Comparison of ENCODE assay signal across 13 cellular contexts in the genomic region with DNA sequence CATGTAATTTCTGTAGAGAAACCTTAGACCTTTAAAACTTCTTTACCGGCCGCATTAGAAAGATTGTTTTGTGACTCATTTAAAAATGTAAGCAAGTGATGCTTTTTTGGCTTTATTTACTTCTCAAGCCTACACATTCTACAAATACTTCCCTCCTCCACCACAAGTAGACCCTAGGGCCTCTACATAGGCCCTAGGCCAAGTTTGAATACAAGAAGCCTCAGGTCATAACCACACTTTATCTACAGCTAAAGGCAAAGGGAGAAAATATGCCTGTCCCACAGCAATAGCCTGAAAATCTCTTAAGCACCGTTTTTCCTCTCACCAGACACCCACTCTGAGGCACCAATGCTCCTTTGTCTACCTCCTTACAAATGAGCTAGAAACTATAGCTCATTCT. TPM values are rescaled to one million over a fixed set of nuclear protein-coding genes. Genes with fewer than 3 reads are reported as not detected.
A peak's percentile ranks its signal among the peaks of the same experiment; 100 is the strongest.
DNase-seq lines count a peak whose midpoint lies in the region; ATAC-seq, FAIRE-seq and TF ChIP-seq lines count a peak whose summit lies in the region.
"Had no signal": no experiment of that assay in that cellular context is flagged by ENCODE, and none has a peak within 500 bp of the region (broad histone marks: within the 10 kb centered on the region; RNA-seq: fewer than 3 reads in every experiment).

No MANE protein-coding gene starts in this region.

- TF ChIP-seq POLR2A in gastroesophageal sphincter (IDR thresholded peaks at IDR 0.05) (no peak), gastrocnemius medialis (IDR thresholded peaks at IDR 0.05) (no peak), suprapubic skin (IDR thresholded peaks at IDR 0.05) (no peak)

- no peak for TF ChIP-seq RAD21 in SK-N-SH (IDR thresholded peaks at IDR 0.05; ENCODE audit: low read length)

- H3K27ac ChIP-seq in SK-N-SH (ENCODE audit: low read depth in 2 of 2, low read length in 1 of 2) (peak overlapping the region; percentile 48 to 66), gastroesophageal sphincter (peak overlapping the region; percentile 74 to 91 (median 80)), gastrocnemius medialis (peak overlapping the region in 3 of 4 donors; percentile 26 to 45 (median 36)), suprapubic skin (no peak overlapping the region)

- H3K79me2 ChIP-seq in SK-N-SH (ENCODE audit: insufficient read depth), result peaks cover 27% of the 10 kb centered on the region

- H2AFZ ChIP-seq in SK-N-SH (ENCODE audit: low read depth), result no peak overlapping the region

- peak; percentile 92 for DNase-seq in EL
- DNase-seq in SK-N-SH, result no peak
- no peak for DNase-seq in gastrocnemius medialis
- DNase-seq in SIG-M5 treated with dmso at 0.1 percent for 504 hours (lab: John Stamatoyannopoulos, UW; ENCODE audit: unreplicated experiment), result no peak
- no peak for DNase-seq in suprapubic skin (ENCODE audit: low spot score in 2 of 2)
- DNase-seq in GM19239 (ENCODE audit: insufficient read length, low spot score), result no peak
- DNase-seq: activated naive CD4-positive, alpha-beta T cell treated with anti-CD3 and anti-CD28 coated beads, Interleukin-2, amount 10 ng/mL, durations not matched to agents 7 days and 5 days; head of caudate nucleus; NCI-H2171; retina had no signal

- H3K4me1 ChIP-seq in SK-N-SH (ENCODE audit: control insufficient read depth in 1 of 2, insufficient read depth in 2 of 2, low read depth in 1 of 2, low read length in 1 of 2) (peaks cover 0 to 36% of the 10 kb centered on the region in 2 experiments; a peak in 2 of 4 replicates), gastroesophageal sphincter (peaks cover 9 to 45% (median 12%) of the 10 kb centered on the region in 3 donors), gastrocnemius medialis (peaks cover 14 to 15% of the 10 kb centered on the region in 2 donors), suprapubic skin (peaks cover 14% of the 10 kb centered on the region)

- intact Hi-C loops in gastrocnemius medialis (cut with DNase I; ENCODE audit: low total_unique reads), result no loop called here

- H3K27me3 ChIP-seq in SK-N-SH (ENCODE audit: insufficient read depth), result no peaks in the 10 kb centered on the region
- H3K27me3 ChIP-seq in gastroesophageal sphincter, result no peaks in the 10 kb centered on the region
- no peaks in the 10 kb centered on the region for H3K27me3 ChIP-seq in gastrocnemius medialis
- H3K27me3 ChIP-seq in suprapubic skin, result no peaks in the 10 kb centered on the region

- peaks cover 68% of the 10 kb centered on the region for H3F3A ChIP-seq in SK-N-SH (replicated peaks; ENCODE audit: insufficient read depth)

- CTCF ChIA-PET in SK-N-SH (lab: Yijun Ruan, JAX), result interaction anchor here (0.9 to 1.9 kb wide), 3 partner anchors 54 to 116 kb away, joined by 3 to 6 read pairs (median 4); no protein-coding TSS in a partner anchor

- H3K4me2 ChIP-seq in SK-N-SH, result peak overlapping the region; percentile 14

- in situ Hi-C loops in gastrocnemius medialis (cut with MboI; ENCODE audit: low sequenced_read_pairs in 4 of 4), result no loop called here

- WGBS in SK-N-SH (ENCODE audit: low lambda C conversion rate), result 71% methylated on average over 3 of the region's 3 CpGs
- WGBS in gastroesophageal sphincter (ENCODE audit: low coverage in 1 of 2), 2 donors, result 19 to 27% methylated on average over 3 of the region's 3 CpGs
- WGBS in suprapubic skin, result 52% methylated on average over 3 of the region's 3 CpGs

- no peak for FAIRE-seq in GM19239 (lab: Jason Lieb, UNC)

- peaks cover 6% of the 10 kb centered on the region for H4K20me1 ChIP-seq in SK-N-SH (ENCODE audit: insufficient read depth)

- TF ChIP-seq CTCF in SK-N-SH (IDR thresholded peaks at IDR 0.05), result no peak
- TF ChIP-seq CTCF in gastroesophageal sphincter (IDR thresholded peaks at IDR 0.05), result no peak
- TF ChIP-seq CTCF in gastrocnemius medialis (IDR thresholded peaks at IDR 0.05 in 4 of 5, conservative IDR thresholded peaks at IDR 0.05 in 1 of 5), result no peak
- no peak for TF ChIP-seq CTCF in suprapubic skin (IDR thresholded peaks at IDR 0.05)

- H3K4me3 ChIP-seq in SK-N-SH (ENCODE audit: low read depth in 2 of 2, low read length in 1 of 2) (no peak overlapping the region), gastroesophageal sphincter (no peak overlapping the region), gastrocnemius medialis (no peak overlapping the region), suprapubic skin (no peak overlapping the region)

- POLR2A ChIA-PET in SK-N-SH (lab: Yijun Ruan, JAX), result no interaction called here

- no peak overlapping the region for H3K9ac ChIP-seq in SK-N-SH

- H3K36me3 ChIP-seq in SK-N-SH (replicated peaks in 1 of 2; ENCODE audit: control insufficient read depth in 1 of 2, insufficient read depth in 2 of 2, low read length in 1 of 2) (peaks cover 80 to 96% of the 10 kb centered on the region in 2 experiments), gastroesophageal sphincter (peaks cover 8 to 69% of the 10 kb centered on the region in 2 donors), gastrocnemius medialis (peaks cover 3 to 58% of the 10 kb centered on the region in 2 donors), suprapubic skin (peaks cover 71% of the 10 kb centered on the region)

- no peak for TF ChIP-seq EP300 in SK-N-SH (IDR thresholded peaks at IDR 0.05; ENCODE audit: borderline replicate concordance in 1 of 2, low read depth in 1 of 2, low read length in 1 of 2)
- TF ChIP-seq EP300 in gastroesophageal sphincter (IDR thresholded peaks at IDR 0.05), result no peak
- no peak for TF ChIP-seq EP300 in suprapubic skin (IDR thresholded peaks at IDR 0.05)

- ATAC-seq in gastroesophageal sphincter (no peak), gastrocnemius medialis (no peak), HG02840 (IDR thresholded peaks at IDR 0.05; ENCODE audit: low FRiP score, unreplicated experiment) (no peak)
- ATAC-seq: stimulated activated memory B cell treated with anti-CD40 and anti-IgM and Interleukin-4, amounts not matched to agents 10 μg/mL and 1 μg/mL and 100 μg/mL, for 72 hours had no signal

- no peaks in the 10 kb centered on the region for H3K9me2 ChIP-seq in SK-N-SH

- no peaks in the 10 kb centered on the region for H3K9me3 ChIP-seq in SK-N-SH
- H3K9me3 ChIP-seq in gastroesophageal sphincter, result no peaks in the 10 kb centered on the region
- H3K9me3 ChIP-seq in gastrocnemius medialis, result no peaks in the 10 kb centered on the region
- H3K9me3 ChIP-seq in suprapubic skin, result no peaks in the 10 kb centered on the region

TF ChIP-seq in SK-N-SH, 30 proteins besides CTCF, POLR2A, EP300 and RAD21:
- TF ChIP-seq, protein P1, sequence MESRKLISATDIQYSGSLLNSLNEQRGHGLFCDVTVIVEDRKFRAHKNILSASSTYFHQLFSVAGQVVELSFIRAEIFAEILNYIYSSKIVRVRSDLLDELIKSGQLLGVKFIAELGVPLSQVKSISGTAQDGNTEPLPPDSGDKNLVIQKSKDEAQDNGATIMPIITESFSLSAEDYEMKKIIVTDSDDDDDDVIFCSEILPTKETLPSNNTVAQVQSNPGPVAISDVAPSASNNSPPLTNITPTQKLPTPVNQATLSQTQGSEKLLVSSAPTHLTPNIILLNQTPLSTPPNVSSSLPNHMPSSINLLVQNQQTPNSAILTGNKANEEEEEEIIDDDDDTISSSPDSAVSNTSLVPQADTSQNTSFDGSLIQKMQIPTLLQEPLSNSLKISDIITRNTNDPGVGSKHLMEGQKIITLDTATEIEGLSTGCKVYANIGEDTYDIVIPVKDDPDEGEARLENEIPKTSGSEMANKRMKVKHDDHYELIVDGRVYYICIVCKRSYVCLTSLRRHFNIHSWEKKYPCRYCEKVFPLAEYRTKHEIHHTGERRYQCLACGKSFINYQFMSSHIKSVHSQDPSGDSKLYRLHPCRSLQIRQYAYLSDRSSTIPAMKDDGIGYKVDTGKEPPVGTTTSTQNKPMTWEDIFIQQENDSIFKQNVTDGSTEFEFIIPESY (IDR thresholded peaks at IDR 0.05; ENCODE audit: borderline replicate concordance, low read depth), result no peak
- TF ChIP-seq NFIC (IDR thresholded peaks at IDR 0.05; ENCODE audit: borderline replicate concordance), result peak; percentile 47; the same call in 1 of the 2 replicates
- peak; percentile 19; the same call in 1 of the 2 replicates for TF ChIP-seq TCF12 (IDR thresholded peaks at IDR 0.05)

RNA-seq across cellular contexts. Expression of gene CSNK1A1, which starts 53.9 kb away (rescaled TPM):
- 70.7 and 96.6 TPM in 2 replicates for polyA plus RNA-seq in SK-N-SH (2012; rRNA removed)
- 109 and 118 TPM in 2 replicates for polyA plus RNA-seq in SK-N-SH (2012; cell fraction: cytosol; rRNA removed)
- polyA plus RNA-seq in SK-N-SH (2012; cell fraction: nucleus; rRNA removed), result 63.2 and 77.8 TPM in 2 replicates
- total RNA-seq in gastroesophageal sphincter, result 100 to 1,000 TPM; 264 to 414 (median 344) TPM
- 100 to 1,000 TPM; 157 to 252 (median 215) TPM for total RNA-seq in gastrocnemius medialis
- 100 to 1,000 TPM; 273 to 365 (median 320) TPM for total RNA-seq in suprapubic skin
